Comparison of ENCODE assay signal across 8 cellular contexts in the genomic region with DNA sequence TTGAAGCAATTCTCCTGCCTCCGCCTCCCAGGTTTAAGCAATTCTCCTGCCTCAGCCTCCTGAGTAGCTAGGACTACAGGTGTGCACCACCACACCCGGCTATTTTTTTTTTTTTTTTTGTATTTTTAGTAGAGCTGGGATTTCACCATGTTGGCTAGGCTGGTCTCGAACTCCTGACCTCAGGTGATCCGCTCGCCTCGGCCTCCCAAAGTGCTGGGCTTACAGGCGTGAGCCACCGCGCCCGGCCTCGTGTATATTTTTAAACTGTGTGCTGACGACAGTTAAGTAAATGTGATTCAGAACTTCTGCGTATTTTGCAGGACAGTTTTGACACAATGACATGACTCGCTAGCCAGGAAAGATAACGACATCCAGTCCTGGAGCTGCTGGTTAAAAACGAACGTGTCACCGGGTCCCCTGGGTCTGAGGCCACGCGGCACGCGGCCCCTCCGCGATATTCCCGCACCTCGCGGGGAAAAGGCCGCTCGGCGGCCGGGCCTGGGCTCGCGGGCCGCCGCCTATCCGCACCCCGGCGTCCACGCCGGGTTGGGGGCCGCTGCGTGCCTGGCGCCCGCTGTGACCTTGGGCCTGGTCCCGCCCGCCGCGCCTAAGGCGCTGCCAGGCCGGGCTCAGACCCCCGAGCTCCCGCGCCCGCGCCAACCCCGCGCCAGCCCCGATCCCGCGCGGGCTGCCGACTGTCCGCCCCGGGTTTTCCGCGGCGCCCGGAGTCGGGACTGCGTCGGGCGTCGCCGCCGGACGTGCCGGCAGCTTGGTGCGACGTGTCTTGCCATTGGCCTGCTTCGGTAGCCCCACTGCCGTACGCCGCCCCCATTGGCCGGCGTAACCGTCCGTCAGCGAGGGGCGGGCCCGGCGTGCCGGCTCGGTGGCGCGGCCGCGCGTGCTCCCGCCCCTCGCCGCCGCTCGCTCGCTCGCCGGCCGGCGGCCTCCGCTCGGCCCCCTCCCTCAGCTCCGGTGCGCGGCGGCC. TPM values are rescaled to one million over a fixed set of nuclear protein-coding genes. Genes with fewer than 3 reads are reported as not detected.
A peak's percentile ranks its signal among the peaks of the same experiment; 100 is the strongest.
DNase-seq lines count a peak whose midpoint lies in the region; ATAC-seq, FAIRE-seq and TF ChIP-seq lines count a peak whose summit lies in the region.

A gene (plus strand): TSS at position 907 of the 985 bp plus-strand sequence. CDS start 157 bp downstream, outside the sequence.

- FAIRE-seq in HTR-8/SVneo (lab: Jason Lieb, UNC): peak; percentile 98

- peak within 1 kb of the TSS; percentile 81 for H3K27ac Mint-ChIP-seq in endodermal cell

- peaks cover 8% of the 10 kb centered on the region for H3K36me3 Mint-ChIP-seq in endodermal cell (ENCODE audit: low read depth)

- H3K4me3 ChIP-seq in OCI-LY1 (ENCODE audit: low read depth, low read length, poor library complexity, severe bottlenecking) (peak within 1 kb of the TSS; percentile 91), endodermal cell (ENCODE audit: low read length) (peak within 1 kb of the TSS; percentile 86)

- 4 to 8% methylated on average over 55 to 114 of the region's 114 CpGs for WGBS in endodermal cell (ENCODE audit: insufficient coverage in 1 of 2, insufficient read length in 1 of 2), 2 experiments

- H3K4me1 Mint-ChIP-seq in endodermal cell: peaks cover 3% of the 10 kb centered on the region

- no peaks in the 10 kb centered on the region for H3K9me3 ChIP-seq in OCI-LY1 (ENCODE audit: low read length)
- no peaks in the 10 kb centered on the region for H3K9me3 ChIP-seq in endodermal cell (ENCODE audit: control insufficient read depth, low read length)

- H4K20me1 ChIP-seq in OCI-LY1 (ENCODE audit: insufficient read depth, low read length): peaks cover 3% of the 10 kb centered on the region; the same call in 1 of the 2 replicates

- TF ChIP-seq CTCF in OCI-LY1 (IDR thresholded peaks at IDR 0.05; ENCODE audit: low read length) (no peak), endodermal cell (conservative IDR thresholded peaks at IDR 0.05) (no peak)

- H3K9me3 Mint-ChIP-seq in endodermal cell: no peaks in the 10 kb centered on the region

- peak within 1 kb of the TSS; percentile 69 for H3K4me2 ChIP-seq in OCI-LY1 (ENCODE audit: low read length)

- H2AFZ ChIP-seq in OCI-LY1 (ENCODE audit: low read length): no peak within 1 kb of the TSS

- DNase-seq in COR-L47 (lab: John Stamatoyannopoulos, UW) (peak; percentile 92), HTR-8/SVneo (ENCODE audit: insufficient read length, low spot score) (peak; percentile 98), endodermal cell (peak; percentile 98), mesenteric fat pad (ENCODE audit: low spot score) (peak; percentile 96)
- peak; percentile 71 for DNase-seq in activated CD8-positive, alpha-beta memory T cell treated with anti-CD3 and anti-CD28 coated beads, Interleukin-2, amount 50 U/mL, for 24 hours (ENCODE audit: extremely low read depth)
- DNase-seq in stimulated activated CD8-positive, alpha-beta memory T cell treated with anti-CD3 and anti-CD28 coated beads, Interleukin-12 subunit alpha, Interleukin-12 subunit beta, amount 100 ng/mL, for 4 hours (ENCODE audit: low read depth): peak; percentile 91

- H3K27me3 ChIP-seq in OCI-LY1 (ENCODE audit: insufficient read depth, low read length) (no peaks in the 10 kb centered on the region), endodermal cell (ENCODE audit: control insufficient read depth, insufficient read depth, low read length, poor library complexity, severe bottlenecking) (no peaks in the 10 kb centered on the region)

- 0 out of 2 replicates have a peak, but pooled peaks cover 3% of the 10 kb centered on the region for H3F3A ChIP-seq in OCI-LY1 (ENCODE audit: insufficient read depth, low read length)

- H3K27ac ChIP-seq in OCI-LY1 (ENCODE audit: low read depth, low read length, poor library complexity, severe bottlenecking): peak within 1 kb of the TSS; percentile 77
- H3K27ac ChIP-seq in endodermal cell (ENCODE audit: low read depth, low read length): no peak within 1 kb of the TSS

- H3K9ac ChIP-seq in OCI-LY1 (ENCODE audit: low read length) (peak within 1 kb of the TSS; percentile 86), endodermal cell (ENCODE audit: extremely low read depth, low read length, poor library complexity, severe bottlenecking) (peak within 1 kb of the TSS; percentile 68)

- peak; percentile 90 for ATAC-seq in GM21360 (IDR thresholded peaks at IDR 0.05; ENCODE audit: unreplicated experiment)

- H3K4me1 ChIP-seq in OCI-LY1 (ENCODE audit: insufficient read depth, low read length, severe bottlenecking) (peaks cover 35% of the 10 kb centered on the region), endodermal cell (ENCODE audit: control insufficient read depth, insufficient read depth, low read length) (no peaks in the 10 kb centered on the region)

- peaks cover 42% of the 10 kb centered on the region for H3K79me2 ChIP-seq in OCI-LY1 (ENCODE audit: insufficient read depth, low read length)

- peaks cover 2% of the 10 kb centered on the region for H3K27me3 Mint-ChIP-seq in endodermal cell (ENCODE audit: insufficient read depth)

- peak within 1 kb of the TSS; percentile 76 for H3K4me3 Mint-ChIP-seq in endodermal cell

- H3K36me3 ChIP-seq in OCI-LY1 (ENCODE audit: insufficient read depth, low read length): peaks cover 4% of the 10 kb centered on the region; the same call in 1 of the 2 replicates
- peaks cover 9% of the 10 kb centered on the region for H3K36me3 ChIP-seq in endodermal cell (ENCODE audit: control insufficient read depth, insufficient read depth, low read length)

- H3K9me2 ChIP-seq in OCI-LY1 (ENCODE audit: low read depth, low read length): no peaks in the 10 kb centered on the region

RNA-seq across cellular contexts. Expression of the gene that starts here (rescaled TPM):
- 10 to 100 TPM; 67.2 to 68.1 TPM for total RNA-seq in endodermal cell
- 58.7 TPM for polyA plus RNA-seq in endodermal cell (2013, experiment 1 of 2)
- polyA plus RNA-seq in endodermal cell (2013, experiment 2 of 2): 53.1 TPM
- 65.3 TPM for total RNA-seq in mesenteric fat pad
